21 cellular contexts compared by ENCODE assay signal in genomic region chr7:99788554-99788953, GRCh38. TPM values are rescaled to one million over a fixed set of nuclear protein-coding genes. Genes with fewer than 3 reads are reported as not detected.
DNase-seq lines count a peak whose midpoint lies in the region; ATAC-seq and TF ChIP-seq lines count a peak whose summit lies in the region.
"Had no signal": no experiment of that assay in that cellular context is flagged by ENCODE, and none has a peak within 500 bp of the region (broad histone marks: within the 10 kb centered on the region; RNA-seq: fewer than 3 reads in every experiment).

No MANE protein-coding gene starts in this region.

- H3K4me3 Mint-ChIP-seq in activated naive CD8-positive, alpha-beta T cell treated with anti-CD3 and anti-CD28 coated beads, Interleukin-2, amount 10 ng/mL, durations not matched to agents 7 days and 5 days: no peak overlapping the region

- no peaks in the 10 kb centered on the region for H3K36me3 Mint-ChIP-seq in activated naive CD8-positive, alpha-beta T cell treated with anti-CD3 and anti-CD28 coated beads, Interleukin-2, amount 10 ng/mL, durations not matched to agents 7 days and 5 days

- no peaks in the 10 kb centered on the region for H3K36me3 ChIP-seq in mucosa of descending colon (ENCODE audit: low read depth)
- H3K36me3 ChIP-seq: BLaER1, heart left ventricle, pancreas, tibial artery had no signal

- H3K4me3 ChIP-seq in mucosa of descending colon: no peak overlapping the region
- H3K4me3 ChIP-seq: BLaER1, heart left ventricle, lung, pancreas, PC-9, tibial artery had no signal

- H3K9me3 Mint-ChIP-seq in activated naive CD8-positive, alpha-beta T cell treated with anti-CD3 and anti-CD28 coated beads, Interleukin-2, amount 10 ng/mL, durations not matched to agents 7 days and 5 days: peaks cover 2% of the 10 kb centered on the region

- POLR2A ChIA-PET in activated naive CD8-positive, alpha-beta T cell treated with anti-CD3 and anti-CD28 coated beads, Interleukin-2, amount 10 ng/mL, durations not matched to agents 7 days and 5 days (lab: Charles Lee): no interaction called here

- ATAC-seq in activated naive CD8-positive, alpha-beta T cell treated with anti-CD3 and anti-CD28 coated beads, Interleukin-2, amount 10 ng/mL, durations not matched to agents 7 days and 5 days (ENCODE audit: low read depth): no peak
- ATAC-seq in mucosa of descending colon (peak; percentile 20), HG02852 (IDR thresholded peaks at IDR 0.05; ENCODE audit: unreplicated experiment) (no peak)
- ATAC-seq: heart left ventricle, pancreas had no signal

- intact Hi-C loops in mucosa of descending colon (cut with DNase I, micrococcal nuclease): no loop called here

- no peak for TF ChIP-seq CTCF in mucosa of descending colon (IDR thresholded peaks at IDR 0.05)

- no peaks in the 10 kb centered on the region for H3K4me1 ChIP-seq in mucosa of descending colon (ENCODE audit: low read depth)
- H3K4me1 ChIP-seq: BLaER1, heart left ventricle, tibial artery had no signal

- H3K27me3 Mint-ChIP-seq in activated naive CD8-positive, alpha-beta T cell treated with anti-CD3 and anti-CD28 coated beads, Interleukin-2, amount 10 ng/mL, durations not matched to agents 7 days and 5 days: peaks cover 3% of the 10 kb centered on the region

- no peaks in the 10 kb centered on the region for H3K9me3 ChIP-seq in mucosa of descending colon
- H3K9me3 ChIP-seq: BLaER1, heart left ventricle, pancreas, tibial artery had no signal

- peak; percentile 28 for DNase-seq in activated CD4-positive, alpha-beta T cell treated with anti-CD3 and anti-CD28 coated beads for 48 hours
- DNase-seq in activated CD4-positive, alpha-beta T cell treated with anti-CD3 and anti-CD28 coated beads for 1 hour: no peak
- DNase-seq in ELR (ENCODE audit: low read depth) (peak; percentile 15), mucosa of descending colon (no peak), NCI-H2081 treated with DMSO at 0.1 percent for 48 hours (lab: John Stamatoyannopoulos, UW) (no peak), NK-92 (lab: John Stamatoyannopoulos, UW; ENCODE audit: unreplicated experiment) (no peak)
- DNase-seq in activated naive CD8-positive, alpha-beta T cell treated with anti-CD3 and anti-CD28 coated beads, Interleukin-2, amount 10 ng/mL, durations not matched to agents 7 days and 5 days: no peak
- DNase-seq: amniotic stem cell; effector CD8-positive, alpha-beta T cell; heart left ventricle; NCI-H1436; pancreas; PC-9; tibial artery had no signal

- H3K27ac Mint-ChIP-seq in activated naive CD8-positive, alpha-beta T cell treated with anti-CD3 and anti-CD28 coated beads, Interleukin-2, amount 10 ng/mL, durations not matched to agents 7 days and 5 days: peak overlapping the region; percentile 4

- peaks cover 6% of the 10 kb centered on the region for H3K4me1 Mint-ChIP-seq in activated naive CD8-positive, alpha-beta T cell treated with anti-CD3 and anti-CD28 coated beads, Interleukin-2, amount 10 ng/mL, durations not matched to agents 7 days and 5 days

RNA-seq across cellular contexts. Expression of gene CYP3A4, which starts 4.6 kb away (rescaled TPM):
- not detected for total RNA-seq in activated naive CD8-positive, alpha-beta T cell treated with anti-CD3 and anti-CD28 coated beads, Interleukin-2, amount 10 ng/mL, durations not matched to agents 7 days and 5 days
- total RNA-seq in mucosa of descending colon: 1 to 10 TPM; 2.8 to 5.4 (median 4.0) TPM
- total RNA-seq: A172; G401; PC-9; SK-MEL-5; T-helper 2 cell treated with Interferon-gamma antibody and Interleukin-4, amounts not matched to agents 100 ng/mL and 5 ng/mL, for 36 hours had no signal

RNA-seq across cellular contexts. Expression of gene CYP3A43, which starts 39.3 kb away (rescaled TPM):
- total RNA-seq in activated naive CD8-positive, alpha-beta T cell treated with anti-CD3 and anti-CD28 coated beads, Interleukin-2, amount 10 ng/mL, durations not matched to agents 7 days and 5 days: not detected
- not detected for total RNA-seq in mucosa of descending colon
- total RNA-seq: A172; G401; heart left ventricle; lung; PC-9; SK-MEL-5; T-helper 2 cell treated with Interferon-gamma antibody and Interleukin-4, amounts not matched to agents 100 ng/mL and 5 ng/mL, for 36 hours had no signal

RNA-seq across cellular contexts. Expression of gene CYP3A7, which starts 53.6 kb away (rescaled TPM):
- total RNA-seq in activated naive CD8-positive, alpha-beta T cell treated with anti-CD3 and anti-CD28 coated beads, Interleukin-2, amount 10 ng/mL, durations not matched to agents 7 days and 5 days: not detected
- total RNA-seq in mucosa of descending colon: under 1 TPM in 2 of 3 donors, not detected in 1; 0.39 to 0.82 TPM
- total RNA-seq: A172; G401; heart left ventricle; PC-9; SK-MEL-5; T-helper 2 cell treated with Interferon-gamma antibody and Interleukin-4, amounts not matched to agents 100 ng/mL and 5 ng/mL, for 36 hours had no signal

Comparison
In these comparisons a context has a peak if more than half of its experiments do, and no peak if none do; other contexts are left out.
1. DNase-seq: peak in activated CD4-positive, alpha-beta T cell treated with anti-CD3 and anti-CD28 coated beads for 48 hours (single experiment) and ELR (single experiment); none in activated CD4-positive, alpha-beta T cell treated with anti-CD3 and anti-CD28 coated beads for 1 hour (single experiment), activated naive CD8-positive, alpha-beta T cell treated with anti-CD3 and anti-CD28 coated beads, Interleukin-2, amount 10 ng/mL, durations not matched to agents 7 days and 5 days (single experiment), mucosa of descending colon (0 of 3), NCI-H2081 treated with DMSO at 0.1 percent for 48 hours (single experiment) and NK-92 (single experiment).